Comparison of ENCODE assay signal across 9 cellular contexts in the genomic region with DNA sequence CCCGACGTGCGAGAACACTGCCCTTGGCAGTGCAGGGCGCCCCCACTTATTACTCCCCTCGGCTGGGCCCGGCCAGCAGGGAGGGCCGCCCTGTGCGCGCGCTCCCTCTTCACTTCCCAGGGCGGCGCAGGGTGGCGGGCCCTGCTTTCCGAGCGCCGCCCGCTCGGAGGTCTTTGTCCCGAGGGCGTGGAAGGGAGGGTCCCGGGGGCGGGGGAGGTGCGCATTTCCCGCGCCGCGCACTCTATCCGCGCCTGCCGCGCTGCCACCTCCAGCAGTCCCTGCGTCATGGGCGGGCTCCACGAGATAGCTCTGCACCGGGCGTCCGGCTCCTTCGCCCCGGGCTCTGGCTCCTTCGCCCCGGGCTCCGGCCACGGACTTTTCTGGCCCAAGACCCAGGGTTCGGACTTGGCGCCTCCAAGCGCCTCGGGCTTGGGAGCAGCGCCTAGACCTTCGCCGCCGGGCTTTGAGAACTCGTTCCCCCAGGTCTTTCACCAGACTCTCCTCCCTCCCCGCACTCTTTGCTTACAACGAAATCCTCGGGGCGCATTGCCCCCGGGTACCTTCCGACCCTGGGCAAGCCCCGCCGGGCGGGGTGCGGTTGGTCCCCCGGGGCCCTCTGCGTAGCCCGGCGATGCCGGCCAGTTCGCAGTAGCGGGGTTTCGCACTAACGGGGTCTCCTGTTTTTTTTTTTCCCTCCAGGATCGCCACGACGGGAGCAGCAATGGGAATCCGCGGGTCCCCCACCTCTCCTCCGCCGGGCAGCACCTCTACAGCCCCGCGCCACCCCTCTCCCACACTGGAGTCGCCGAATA. TPM values are rescaled to one million over a fixed set of nuclear protein-coding genes. Genes with fewer than 3 reads are reported as not detected.
DNase-seq lines count a peak whose midpoint lies in the region; TF ChIP-seq lines count a peak whose summit lies in the region.
"Had no signal": no experiment of that assay in that cellular context is flagged by ENCODE, and none has a peak within 500 bp of the region (broad histone marks: within the 10 kb centered on the region; RNA-seq: fewer than 3 reads in every experiment).

No MANE protein-coding gene starts in this region.

- WGBS in mammary epithelial cell (ENCODE audit: low coverage, missing lambda C conversion rate), result under 1% methylated on average over 23 of the region's 82 CpGs

- H3K9ac ChIP-seq in mammary epithelial cell (ENCODE audit: insufficient read depth, low read length), result peak overlapping the region; percentile 94

- H3K9me3 ChIP-seq in HAP-1, result no peaks in the 10 kb centered on the region
- H3K9me3 ChIP-seq in mammary epithelial cell (replicated peaks; ENCODE audit: insufficient read depth, low read length), result no peaks in the 10 kb centered on the region

- H3K36me3 ChIP-seq in HAP-1 (replicated peaks) (peaks cover 34% of the 10 kb centered on the region), mammary epithelial cell (ENCODE audit: insufficient read depth, low read length) (peaks cover 2% of the 10 kb centered on the region)

- no TSS peak for BruUV-seq in mammary epithelial cell (replicated peaks; lab: Mats Ljungman, UMichigan)

- DNase-seq in HAP-1 (ENCODE audit: low spot score in 2 of 2), result peak; percentile 74 to 80
- DNase-seq in mammary epithelial cell, result peak; percentile 71
- peak; percentile 67 for DNase-seq in left kidney (ENCODE audit: low read depth, low spot score)
- DNase-seq in NK-92 (lab: John Stamatoyannopoulos, UW; ENCODE audit: unreplicated experiment), result no peak
- DNase-seq in DMS53 (lab: John Stamatoyannopoulos, UW), result no peak
- no peak for DNase-seq in SHP77 treated with DMSO at 0.1 percent for 48 hours (lab: John Stamatoyannopoulos, UW)
- DNase-seq in NCI-H446 (lab: John Stamatoyannopoulos, UW), result no peak

- dilution Hi-C loops in mammary epithelial cell (cut with HindIII; ENCODE audit: low sequenced_read_pairs), result no loop called here

- H2AFZ ChIP-seq in mammary epithelial cell (ENCODE audit: low read depth, low read length), result peak overlapping the region; percentile 62

- peaks cover 67% of the 10 kb centered on the region for H3K79me2 ChIP-seq in mammary epithelial cell (ENCODE audit: insufficient read depth, low read length)

- H3K27me3 ChIP-seq in HAP-1 (ENCODE audit: low read depth), result no peaks in the 10 kb centered on the region
- no peaks in the 10 kb centered on the region for H3K27me3 ChIP-seq in mammary epithelial cell (ENCODE audit: insufficient read depth, low read length)

- TF ChIP-seq CTCF in 22Rv1 (IDR thresholded peaks at IDR 0.05) (0 out of 2 replicates have a peak, but pooled peaks have one; percentile 9), mammary epithelial cell (conservative IDR thresholded peaks at IDR 0.05 in 1 of 2, IDR thresholded peaks at IDR 0.05 in 1 of 2; ENCODE audit: extremely low read depth in 1 of 2, insufficient read depth in 1 of 2, low read depth in 1 of 2, low read length in 2 of 2) (no peak)

- H3K4me3 ChIP-seq in HAP-1, result peak overlapping the region; percentile 80
- H3K4me3 ChIP-seq in mammary epithelial cell (replicated peaks in 1 of 3; ENCODE audit: insufficient read depth in 1 of 3, low read depth in 2 of 3, low read length in 3 of 3), result peak overlapping the region; percentile 58 to 95 (median 64)

- H3K4me1 ChIP-seq in HAP-1, result peaks cover 44% of the 10 kb centered on the region
- H3K4me1 ChIP-seq in mammary epithelial cell (ENCODE audit: insufficient read depth, low read length), result peaks cover 40% of the 10 kb centered on the region

- H3K27ac ChIP-seq in 22Rv1 (no peak overlapping the region), mammary epithelial cell (ENCODE audit: insufficient read depth, low read depth, low read length) (peak overlapping the region; percentile 81)

- CTCF ChIA-PET in mammary epithelial cell (lab: Charles Lee; ENCODE audit: low non-redundant PET), result interaction anchor here (0.7 kb wide), 1 partner anchor 439 kb away, joined by 3 read pairs; no protein-coding TSS in a partner anchor

- H3K4me2 ChIP-seq in mammary epithelial cell (ENCODE audit: insufficient read depth, low read depth, low read length), result peak overlapping the region; percentile 98

- intact Hi-C loops in mammary epithelial cell (cut with micrococcal nuclease), result loop anchor here (1.0 to 5.0 kb wide), 13 partner anchors 58 to 450 kb away; no protein-coding TSS in a partner anchor

- in situ Hi-C loops in HAP-1 (cut with MboI; ENCODE audit: low sequenced_read_pairs) (no loop called here), mammary epithelial cell (cut with MboI; ENCODE audit: low sequenced_read_pairs in 2 of 2) (loop anchor here in 1 of 2 donors (5.0 to 10.0 kb wide), 2 partner anchors 244 to 342 kb away; no protein-coding TSS in a partner anchor)

- H4K20me1 ChIP-seq in mammary epithelial cell (ENCODE audit: insufficient read depth, low read length), result no peaks in the 10 kb centered on the region

RNA-seq across cellular contexts. Expression of a gene that starts 1.6 kb away (rescaled TPM):
- total RNA-seq in mammary epithelial cell, result 10 to 100 TPM; 20.0 to 23.3 TPM
- 12.7 TPM for polyA plus RNA-seq in mammary epithelial cell
- polyA minus RNA-seq in mammary epithelial cell, result 18.0 TPM
- total RNA-seq: mononuclear cell had no signal

Comparison
In these comparisons a context has a peak if more than half of its experiments do, and no peak if none do; other contexts are left out.
1. DNase-seq: peak in HAP-1 (2 of 2), mammary epithelial cell (single experiment) and left kidney (single experiment); none in NK-92 (single experiment), DMS53 (single experiment), SHP77 treated with DMSO at 0.1 percent for 48 hours (single experiment) and NCI-H446 (0 of 2).